1 cellular context compared by ENCODE assay signal in the genomic region with DNA sequence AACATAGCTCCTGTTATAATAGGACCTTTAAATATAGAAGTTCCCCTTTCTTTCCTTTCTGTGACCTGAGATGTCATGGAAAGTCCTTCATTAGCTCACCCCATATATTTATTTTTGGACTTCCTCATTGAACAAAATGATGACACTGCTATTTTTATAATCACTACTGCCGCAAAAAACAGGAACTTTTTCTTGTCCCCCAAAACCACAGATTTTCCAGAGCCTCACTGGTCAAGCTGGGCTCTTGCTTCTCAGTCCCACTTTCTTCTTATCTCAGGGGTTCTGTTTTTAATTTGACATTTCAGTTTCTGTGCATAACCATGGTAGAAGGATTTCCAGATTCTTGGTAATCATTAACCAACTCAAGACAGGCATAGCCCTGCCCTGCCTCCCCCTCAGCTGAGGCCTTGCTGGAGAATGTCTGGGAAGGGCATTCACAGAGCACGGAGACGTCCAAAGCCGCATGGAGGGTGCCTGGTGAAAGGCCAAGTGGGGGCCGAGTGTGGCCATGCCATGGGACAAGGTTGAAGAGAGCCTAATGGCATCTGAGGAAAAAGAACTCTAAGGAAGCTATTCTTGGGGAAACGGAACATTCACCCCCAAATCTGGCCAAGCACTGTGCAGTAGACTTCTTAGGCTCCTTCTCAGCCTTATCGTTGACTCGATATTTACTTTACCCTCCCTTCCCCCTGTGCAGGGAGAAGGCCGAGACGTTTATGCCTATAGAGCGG.
TF ChIP-seq lines count a peak whose summit lies in the region.

No MANE protein-coding gene starts in this region.

TF ChIP-seq in K562, 482 proteins besides CTCF, POLR2A, EP300 and RAD21 (continued from another document):
- TF ChIP-seq, protein P1, sequence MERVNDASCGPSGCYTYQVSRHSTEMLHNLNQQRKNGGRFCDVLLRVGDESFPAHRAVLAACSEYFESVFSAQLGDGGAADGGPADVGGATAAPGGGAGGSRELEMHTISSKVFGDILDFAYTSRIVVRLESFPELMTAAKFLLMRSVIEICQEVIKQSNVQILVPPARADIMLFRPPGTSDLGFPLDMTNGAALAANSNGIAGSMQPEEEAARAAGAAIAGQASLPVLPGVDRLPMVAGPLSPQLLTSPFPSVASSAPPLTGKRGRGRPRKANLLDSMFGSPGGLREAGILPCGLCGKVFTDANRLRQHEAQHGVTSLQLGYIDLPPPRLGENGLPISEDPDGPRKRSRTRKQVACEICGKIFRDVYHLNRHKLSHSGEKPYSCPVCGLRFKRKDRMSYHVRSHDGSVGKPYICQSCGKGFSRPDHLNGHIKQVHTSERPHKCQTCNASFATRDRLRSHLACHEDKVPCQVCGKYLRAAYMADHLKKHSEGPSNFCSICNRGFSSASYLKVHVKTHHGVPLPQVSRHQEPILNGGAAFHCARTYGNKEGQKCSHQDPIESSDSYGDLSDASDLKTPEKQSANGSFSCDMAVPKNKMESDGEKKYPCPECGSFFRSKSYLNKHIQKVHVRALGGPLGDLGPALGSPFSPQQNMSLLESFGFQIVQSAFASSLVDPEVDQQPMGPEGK (CRISPR knock-in tag; IDR thresholded peaks at IDR 0.05; ENCODE audit: borderline replicate concordance), result no peak
- TF ChIP-seq TARDBP (IDR thresholded peaks at IDR 0.05) (no peak), GATA2 (CRISPR knock-in tag; IDR thresholded peaks at IDR 0.05) (no peak), SNRNP70 (optimal IDR thresholded peaks at IDR 0.05; ENCODE audit: low read depth, low read length) (no peak), ZNF143 (CRISPR knock-in tag; IDR thresholded peaks at IDR 0.05) (no peak), ZNF316 (IDR thresholded peaks at IDR 0.05) (peak; percentile 93), ESRRB (CRISPR knock-in tag; IDR thresholded peaks at IDR 0.05; ENCODE audit: borderline replicate concordance) (no peak), MIER1 (IDR thresholded peaks at IDR 0.05; ENCODE audit: low read depth) (no peak), NFE2 (IDR thresholded peaks at IDR 0.05; ENCODE audit: low read depth) (peak; percentile 60)
